Comparison of ENCODE assay signal across 12 cellular contexts in the genomic region with DNA sequence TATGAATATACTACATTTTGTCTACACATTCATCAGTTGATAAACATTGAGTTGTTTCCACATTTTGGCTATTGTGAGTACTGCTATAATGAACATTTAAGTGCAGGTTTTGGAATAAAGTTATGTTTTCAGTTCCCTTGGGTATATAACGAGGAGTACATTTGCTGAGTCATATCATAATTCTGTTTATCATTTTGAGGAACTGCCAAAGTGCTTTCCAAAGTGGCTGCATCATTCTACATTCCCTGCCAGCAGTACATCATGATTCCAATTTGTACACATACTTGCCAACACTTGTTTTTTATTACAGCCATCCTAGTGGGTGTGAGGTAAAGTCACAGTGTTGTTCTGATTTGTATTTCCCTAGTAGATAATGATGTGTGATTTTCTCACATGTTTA.
DNase-seq lines count a peak whose midpoint lies in the region; ATAC-seq and TF ChIP-seq lines count a peak whose summit lies in the region.
"Had no signal": no experiment of that assay in that cellular context is flagged by ENCODE, and none has a peak within 500 bp of the region (broad histone marks: within the 10 kb centered on the region; RNA-seq: fewer than 3 reads in every experiment).

No MANE protein-coding gene starts in this region.

- no peaks in the 10 kb centered on the region for H3K27me3 ChIP-seq in spleen (replicated peaks in 1 of 7)
- no peaks in the 10 kb centered on the region for H3K27me3 ChIP-seq in transverse colon

- H3K4me3 ChIP-seq in epithelial cell of esophagus (ENCODE audit: low read length), result no peak overlapping the region
- H3K4me3 ChIP-seq in spleen, result no peak overlapping the region
- H3K4me3 ChIP-seq in lower leg skin (ENCODE audit: low read depth, poor library complexity, severe bottlenecking), result no peak overlapping the region
- H3K4me3 ChIP-seq in transverse colon, result no peak overlapping the region

- no peaks in the 10 kb centered on the region for H3K36me3 ChIP-seq in spleen
- no peaks in the 10 kb centered on the region for H3K36me3 ChIP-seq in transverse colon
- H3K36me3 ChIP-seq: WERI-Rb-1 had no signal

- DNase-seq in Ammon's horn (ENCODE audit: low spot score), result peak; percentile 54
- DNase-seq in NCI-H460 (ENCODE audit: extremely low read depth, low read depth), result peak; percentile 14
- peak; percentile 84 for DNase-seq in epithelial cell of esophagus (ENCODE audit: low read depth)
- no peak for DNase-seq in effector CD8-positive, alpha-beta T cell (lab: John Stamatoyannopoulos, UW)
- DNase-seq in spleen, result no peak
- DNase-seq in lower leg skin (ENCODE audit: low spot score in 2 of 2), result no peak
- DNase-seq in transverse colon, result no peak
- DNase-seq: C1 segment of cervical spinal cord; dermis blood vessel endothelial cell; stimulated activated CD4-positive, alpha-beta T cell treated with anti-CD3 and anti-CD28 coated beads, Interleukin-2, amount 100 ng/mL, for 24 hours; WERI-Rb-1 had no signal

- TF ChIP-seq POLR2A in spleen (IDR thresholded peaks at IDR 0.05), result no peak
- TF ChIP-seq POLR2A in lower leg skin (IDR thresholded peaks at IDR 0.05), result no peak
- TF ChIP-seq POLR2A in transverse colon (IDR thresholded peaks at IDR 0.05), result no peak

- no peaks in the 10 kb centered on the region for H3K4me1 ChIP-seq in spleen
- no peaks in the 10 kb centered on the region for H3K4me1 ChIP-seq in transverse colon

- H3K9me3 ChIP-seq in spleen (peaks cover 0 to 13% (median 0%) of the 10 kb centered on the region in 8 donors), transverse colon (no peaks in the 10 kb centered on the region)

- no peak overlapping the region for H3K27ac ChIP-seq in spleen
- H3K27ac ChIP-seq in transverse colon, result no peak overlapping the region
- H3K27ac ChIP-seq: WERI-Rb-1 had no signal

- in situ Hi-C loops in transverse colon (cut with MboI; ENCODE audit: low pct_ligation_motif_present in 1 of 4, low pct_unique_long_range_greater_than_20kb in 1 of 4, low sequenced_read_pairs in 3 of 4), result no loop called here

- WGBS in spleen, 5 donors, result 6 to 23% (median 9%) methylated on average over 1 of the region's 1 CpG
- 3 to 11% methylated on average over 1 of the region's 1 CpG for WGBS in lower leg skin, 2 donors
- WGBS in transverse colon (ENCODE audit: low coverage in 1 of 2), 2 donors, result 11 to 17% methylated on average over 1 of the region's 1 CpG

- TF ChIP-seq CTCF in epithelial cell of esophagus (IDR thresholded peaks at IDR 0.05; ENCODE audit: insufficient read depth, low read depth, low read length, missing control alignments), result no peak
- TF ChIP-seq CTCF in spleen (IDR thresholded peaks at IDR 0.05 in 8 of 11, conservative IDR thresholded peaks at IDR 0.05 in 3 of 11), result no peak
- no peak for TF ChIP-seq CTCF in lower leg skin (IDR thresholded peaks at IDR 0.05)
- TF ChIP-seq CTCF in transverse colon (IDR thresholded peaks at IDR 0.05), result no peak

- TF ChIP-seq EP300 in transverse colon (IDR thresholded peaks at IDR 0.05; ENCODE audit: low read depth), result no peak

- ATAC-seq in HG02759 (IDR thresholded peaks at IDR 0.05; ENCODE audit: unreplicated experiment), result peak; percentile 55

- intact Hi-C loops in spleen (cut with DNase I; ENCODE audit: low total_unique reads) (no loop called here), lower leg skin (cut with DNase I; ENCODE audit: low total_unique reads) (no loop called here), transverse colon (cut with DNase I; ENCODE audit: low total_unique reads) (no loop called here)

Comparison
In these comparisons a context has a peak if more than half of its experiments do, and no peak if none do; other contexts are left out.
1. DNase-seq: peak in Ammon's horn (single experiment), NCI-H460 (single experiment) and epithelial cell of esophagus (single experiment); none in effector CD8-positive, alpha-beta T cell (single experiment), spleen (single experiment), lower leg skin (0 of 2) and transverse colon (single experiment).